Comparison of ENCODE assay signal across 8 cellular contexts in the genomic region with DNA sequence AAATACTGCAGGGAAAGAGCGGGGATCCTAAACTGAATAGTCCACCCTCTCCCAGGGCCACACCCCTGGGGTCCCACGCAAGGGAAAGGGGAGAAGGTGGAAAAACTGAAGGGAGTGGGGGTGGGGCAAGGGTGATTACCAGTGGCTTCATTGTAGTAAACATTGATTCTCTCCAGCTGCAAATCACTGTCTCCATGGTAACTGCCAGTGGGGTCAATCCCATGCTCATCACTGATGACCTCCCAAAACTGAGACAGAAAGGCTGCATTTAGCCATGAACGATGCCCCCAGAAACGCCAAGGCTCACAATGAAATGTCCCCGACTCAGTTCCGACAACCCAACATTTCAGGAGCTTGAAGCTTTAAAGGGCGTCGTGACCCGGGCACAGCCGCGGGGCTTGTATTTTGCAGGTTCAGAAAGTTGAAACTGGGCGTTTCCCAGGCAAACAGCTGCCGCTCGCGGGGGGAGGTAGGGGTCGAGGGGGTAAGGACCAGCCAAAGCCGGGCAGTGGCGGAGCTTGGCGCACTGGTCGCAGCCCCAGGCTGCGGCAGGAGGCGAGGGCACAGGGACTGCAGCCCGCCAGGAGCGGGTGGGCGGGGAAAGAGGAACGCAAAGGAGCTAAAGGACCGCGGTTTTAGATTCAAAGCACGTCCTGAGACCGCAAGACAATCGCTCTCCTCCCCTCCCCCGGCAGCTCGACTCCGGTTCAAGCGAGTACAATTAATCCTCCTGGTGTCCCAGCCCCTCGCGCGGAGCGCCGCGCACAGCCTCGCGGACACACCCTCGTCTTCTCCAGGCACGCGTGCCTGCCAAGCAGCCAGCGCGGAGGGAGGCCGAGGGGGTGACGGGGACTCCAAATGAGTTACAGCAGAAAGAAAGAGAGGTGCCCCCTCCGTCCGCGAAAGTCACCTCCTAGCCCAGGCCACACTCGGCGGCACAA. TPM values are rescaled to one million over a fixed set of nuclear protein-coding genes. Genes with fewer than 3 reads are reported as not detected.
DNase-seq lines count a peak whose midpoint lies in the region; ATAC-seq, FAIRE-seq and TF ChIP-seq lines count a peak whose summit lies in the region.

No MANE protein-coding gene starts in this region.

- no peaks in the 10 kb centered on the region for H3K27me3 ChIP-seq in PC-9 (ENCODE audit: insufficient read depth, low read depth)
- peaks cover 57% of the 10 kb centered on the region for H3K27me3 ChIP-seq in colonic mucosa
- H3K27me3 ChIP-seq in mesenchymal stem cell (ENCODE audit: control insufficient read depth in 1 of 2, insufficient read depth in 1 of 2, low read length in 2 of 2), result peaks cover 43 to 81% of the 10 kb centered on the region in 2 experiments
- H3K27me3 ChIP-seq in upper lobe of left lung, result peaks cover 11 to 55% (median 31%) of the 10 kb centered on the region in 4 donors

- POLR2A ChIA-PET in PC-9 (lab: Charles Lee; ENCODE audit: unreplicated experiment), result no interaction called here

- CTCF ChIA-PET in PC-9 (lab: Charles Lee), result no interaction called here

- no peaks in the 10 kb centered on the region for H3K9me3 ChIP-seq in PC-9 (ENCODE audit: insufficient read depth, low read depth)
- H3K9me3 ChIP-seq in colonic mucosa, result no peaks in the 10 kb centered on the region
- H3K9me3 ChIP-seq in mesenchymal stem cell (ENCODE audit: control insufficient read depth, low read length), result no peaks in the 10 kb centered on the region
- no peaks in the 10 kb centered on the region for H3K9me3 ChIP-seq in upper lobe of left lung

- no peaks in the 10 kb centered on the region for H3F3A ChIP-seq in PC-9 (ENCODE audit: insufficient read depth, low read depth)

- H3K36me3 ChIP-seq in PC-9 (ENCODE audit: low read depth) (no peaks in the 10 kb centered on the region), colonic mucosa (no peaks in the 10 kb centered on the region), mesenchymal stem cell (ENCODE audit: control insufficient read depth in 1 of 2, insufficient read depth in 2 of 2, low read depth in 1 of 2, low read length in 2 of 2) (no peaks in the 10 kb centered on the region), upper lobe of left lung (no peaks in the 10 kb centered on the region)

- H2BK15ac ChIP-seq in mesenchymal stem cell (ENCODE audit: low read depth, poor library complexity, severe bottlenecking), result no peak overlapping the region

- H2AK5ac ChIP-seq in mesenchymal stem cell (ENCODE audit: low read length, severe bottlenecking), result no peak overlapping the region

- ATAC-seq in upper lobe of left lung (ENCODE audit: low FRiP score in 2 of 2), result peak in 1 of 2 donors; percentile 51

- peak; percentile 25 for DNase-seq in ACHN
- DNase-seq in GM12891 (ENCODE audit: insufficient read length, low spot score), result peak; percentile 57
- peak in 1 of 2 experiments; percentile 28 for DNase-seq in PC-9
- DNase-seq in colonic mucosa, result peak; percentile 27
- DNase-seq in mesenchymal stem cell, result peak; percentile 52
- peak in 1 of 2 donors; percentile 89 for DNase-seq in upper lobe of left lung
- no peak for DNase-seq in RCC 7860 (ENCODE audit: low spot score)
- no peak for DNase-seq in effector CD4-positive, alpha-beta T cell

- H3K9me2 ChIP-seq in PC-9 (ENCODE audit: insufficient read depth), result no peaks in the 10 kb centered on the region

- no peak overlapping the region for H2BK120ac ChIP-seq in mesenchymal stem cell (ENCODE audit: low read depth, low read length)

- in situ Hi-C loops in ACHN (cut with HindIII; ENCODE audit: low pct_ligation_motif_present, low pct_unique_long_range_greater_than_20kb, low sequenced_read_pairs), result no loop called here

- peak overlapping the region; percentile 68; the same call in 1 of the 2 replicates for H2AFZ ChIP-seq in PC-9
- H2AFZ ChIP-seq in mesenchymal stem cell (ENCODE audit: low read depth, low read length), result peak overlapping the region; percentile 67

- H4K91ac ChIP-seq in mesenchymal stem cell (ENCODE audit: low read length), result no peak overlapping the region

- intact Hi-C loops in PC-9 (cut with micrococcal nuclease; ENCODE audit: unreplicated experiment), result no loop called here
- intact Hi-C loops in colonic mucosa (cut with DNase I), result no loop called here

- 3% methylated on average over 44 of the region's 55 CpGs for WGBS in mesenchymal stem cell
- 10 to 12% methylated on average over 17 to 31 of the region's 55 CpGs for WGBS in upper lobe of left lung, 2 donors

- no peak overlapping the region for H4K8ac ChIP-seq in mesenchymal stem cell (ENCODE audit: low read length)

- TF ChIP-seq CTCF in PC-9 (conservative IDR thresholded peaks at IDR 0.05) (no peak), colonic mucosa (IDR thresholded peaks at IDR 0.05) (no peak), upper lobe of left lung (IDR thresholded peaks at IDR 0.05) (no peak)

- H3K4me3 ChIP-seq in PC-9 (peak overlapping the region; percentile 62), colonic mucosa (peak overlapping the region; percentile 25), mesenchymal stem cell (ENCODE audit: insufficient read depth in 1 of 2, low read depth in 1 of 2, low read length in 2 of 2) (peak overlapping the region; percentile 59 to 70), upper lobe of left lung (peak overlapping the region in 3 of 4 donors; percentile 20 to 38 (median 24))

- H3K4me1 ChIP-seq in PC-9 (replicated peaks; ENCODE audit: insufficient read depth) (0 out of 2 replicates have a peak, but pooled peaks cover 4% of the 10 kb centered on the region), colonic mucosa (peaks cover 22% of the 10 kb centered on the region), mesenchymal stem cell (ENCODE audit: control insufficient read depth, insufficient read depth, low read depth, low read length) (peaks cover 34% of the 10 kb centered on the region), upper lobe of left lung (peaks cover 42 to 54% (median 45%) of the 10 kb centered on the region in 4 donors)

- no peak overlapping the region for H3K14ac ChIP-seq in mesenchymal stem cell (ENCODE audit: low read length in 2 of 2)

- no peak overlapping the region for H2BK5ac ChIP-seq in mesenchymal stem cell (ENCODE audit: low read depth, low read length, poor library complexity, severe bottlenecking)

- TSS peak; percentile 27 for BruUV-seq in PC-9 (replicated peaks; lab: Mats Ljungman, UMichigan)

- H3K4ac ChIP-seq in mesenchymal stem cell (ENCODE audit: low read depth in 1 of 2, low read length in 2 of 2), result no peak overlapping the region

- H2BK12ac ChIP-seq in mesenchymal stem cell (ENCODE audit: low read length in 2 of 2), result peak overlapping the region in 1 of 2 experiments; percentile 7

- TF ChIP-seq POLR2A in GM12891 (IDR thresholded peaks at IDR 0.05; ENCODE audit: low read depth, low read length) (no peak), upper lobe of left lung (IDR thresholded peaks at IDR 0.05) (no peak)

- H3K18ac ChIP-seq in mesenchymal stem cell (ENCODE audit: low read depth in 1 of 2, low read length in 2 of 2), result peak overlapping the region; percentile 11 to 92

- peak; percentile 88 for FAIRE-seq in GM12891 (lab: Jason Lieb, UNC)
- FAIRE-seq in RCC 7860 (lab: Jason Lieb, UNC), result no peak

- no peaks in the 10 kb centered on the region for H3K79me2 ChIP-seq in PC-9 (ENCODE audit: low read depth)

- H3K27ac ChIP-seq in PC-9, result no peak overlapping the region
- no peak overlapping the region for H3K27ac ChIP-seq in colonic mucosa
- no peak overlapping the region for H3K27ac ChIP-seq in mesenchymal stem cell (ENCODE audit: low read length, poor library complexity, severe bottlenecking)
- H3K27ac ChIP-seq in upper lobe of left lung, result no peak overlapping the region

- H3K23ac ChIP-seq in mesenchymal stem cell (ENCODE audit: low read length in 2 of 2), result peak overlapping the region in 1 of 2 experiments; percentile 93

- H3K9ac ChIP-seq in colonic mucosa (ENCODE audit: low read depth in 2 of 2, low read length in 2 of 2), result peak overlapping the region in 1 of 2 donors; percentile 12
- peak overlapping the region; percentile 43 for H3K9ac ChIP-seq in mesenchymal stem cell (ENCODE audit: low read length)

- H4K20me1 ChIP-seq in PC-9 (ENCODE audit: insufficient read depth), result no peaks in the 10 kb centered on the region

- H3K4me2 ChIP-seq in PC-9 (peak overlapping the region; percentile 80), mesenchymal stem cell (ENCODE audit: low read length, poor library complexity, severe bottlenecking) (peak overlapping the region; percentile 98)

- H3K79me1 ChIP-seq in mesenchymal stem cell (replicated peaks; ENCODE audit: low read length, poor library complexity, severe bottlenecking), result peaks cover 6% of the 10 kb centered on the region

- no peak for TF ChIP-seq EP300 in upper lobe of left lung (IDR thresholded peaks at IDR 0.05)

TF ChIP-seq in GM12891, 5 proteins besides CTCF, POLR2A, EP300 and RAD21:
- no peak for TF ChIP-seq POLR2AphosphoS5 (IDR thresholded peaks at IDR 0.05; ENCODE audit: low read depth, low read length)
- TF ChIP-seq POU2F2 (IDR thresholded peaks at IDR 0.05; ENCODE audit: low read depth, low read length), result no peak
- 0 out of 2 replicates have a peak, but pooled peaks have one; percentile 45 for TF ChIP-seq SPI1 (IDR thresholded peaks at IDR 0.05; ENCODE audit: low read depth, low read length)

RNA-seq across cellular contexts. Expression of a gene that starts 0.8 kb away (rescaled TPM):
- 33.4 TPM for polyA plus RNA-seq in GM12891 (2012; ENCODE audit: low read depth, missing spikeins)
- 1.3 and 2.5 TPM in 2 replicates for total RNA-seq in PC-9 (2021)
- total RNA-seq in colonic mucosa, result 1 to 10 TPM; 2.3 to 5.8 TPM
- polyA plus RNA-seq in mesenchymal stem cell (2013, experiment 1 of 2), result 24.5 TPM
- polyA plus RNA-seq in mesenchymal stem cell (2013, experiment 2 of 2), result 25.5 TPM
- 1 to 10 TPM in 4 of 6 donors, under 1 TPM in 1, not detected in 1; 0.67 to 4.1 (median 1.7) TPM for total RNA-seq in upper lobe of left lung

RNA-seq across cellular contexts. Expression of a gene that starts 32.1 kb away (rescaled TPM):
- polyA plus RNA-seq in GM12891 (2012; ENCODE audit: low read depth, missing spikeins), result 36.3 TPM
- total RNA-seq in PC-9 (2021) (33.8 and 47.6 TPM in 2 replicates), colonic mucosa (10 to 100 TPM; 10.0 to 21.6 TPM), upper lobe of left lung (10 to 100 TPM; 17.0 to 24.5 (median 22.9) TPM)
- 24.6 TPM for polyA plus RNA-seq in mesenchymal stem cell (2013, experiment 1 of 2)
- polyA plus RNA-seq in mesenchymal stem cell (2013, experiment 2 of 2), result 26.0 TPM

Comparison
In these comparisons a context has a peak if more than half of its experiments do, and no peak if none do; other contexts are left out.
1. DNase-seq: peak in ACHN (single experiment), GM12891 (single experiment), colonic mucosa (single experiment) and mesenchymal stem cell (single experiment); none in RCC 7860 (single experiment) and effector CD4-positive, alpha-beta T cell (single experiment).
2. Peak in every context shown above with its lines, with median percentiles within 50 percentile points of each other: H3K4me3 ChIP-seq.